In the genomic region with DNA sequence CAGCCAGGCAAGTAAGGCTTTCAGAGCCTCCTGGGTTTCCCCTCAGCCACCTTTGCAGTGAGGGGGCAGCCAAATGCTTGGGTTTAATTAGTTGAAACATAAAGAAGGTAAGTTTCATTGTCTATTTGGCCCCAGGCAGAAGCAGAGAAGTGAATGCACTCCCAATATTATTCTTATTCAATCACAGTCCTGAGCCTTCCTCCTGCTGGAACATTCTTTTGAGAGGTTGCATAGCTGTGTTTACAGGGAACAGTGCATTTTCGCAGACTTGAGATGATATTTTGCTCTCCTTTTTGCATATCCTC, we compare ENCODE assay signal across 10 cellular contexts. TPM values are rescaled to one million over a fixed set of nuclear protein-coding genes. Genes with fewer than 3 reads are reported as not detected.
DNase-seq lines count a peak whose midpoint lies in the region; ATAC-seq and TF ChIP-seq lines count a peak whose summit lies in the region.
"Had no signal": no experiment of that assay in that cellular context is flagged by ENCODE, and none has a peak within 500 bp of the region (broad histone marks: within the 10 kb centered on the region; RNA-seq: fewer than 3 reads in every experiment).

No MANE protein-coding gene starts in this region.

- H3K36me3 ChIP-seq in gastroesophageal sphincter = no peaks in the 10 kb centered on the region
- H3K36me3 ChIP-seq in mesendoderm (ENCODE audit: control insufficient read depth, insufficient read depth, low read length) = no peaks in the 10 kb centered on the region
- H3K36me3 ChIP-seq: ascending aorta had no signal

- H3K79me2 ChIP-seq in mesendoderm (ENCODE audit: control insufficient read depth, insufficient read depth, low read length) = no peaks in the 10 kb centered on the region

- H3K27me3 ChIP-seq in gastroesophageal sphincter = no peaks in the 10 kb centered on the region
- no peaks in the 10 kb centered on the region for H3K27me3 ChIP-seq in mesendoderm (ENCODE audit: insufficient read depth, low read length, poor library complexity)
- H3K27me3 ChIP-seq: ascending aorta had no signal

- no peak overlapping the region for H4K8ac ChIP-seq in mesendoderm (ENCODE audit: low read depth, low read length)

- H3K4ac ChIP-seq in mesendoderm (ENCODE audit: low read depth, low read length) = no peak overlapping the region

- H3K9me3 ChIP-seq in gastroesophageal sphincter = no peaks in the 10 kb centered on the region
- H3K9me3 ChIP-seq: ascending aorta, Caco-2 had no signal

- DNase-seq in GM12865 (ENCODE audit: low read depth) (peak; percentile 75), foreskin fibroblast (no peak), SKM-1 (lab: John Stamatoyannopoulos, UW; ENCODE audit: unreplicated experiment) (no peak), NCI-H1092 treated with DMSO at 0.1 percent for 48 hours (lab: John Stamatoyannopoulos, UW) (no peak), mesendoderm (no peak)
- DNase-seq: Caco-2 had no signal

- no peak for TF ChIP-seq POLR2A in gastroesophageal sphincter (IDR thresholded peaks at IDR 0.05)

- H3K56ac ChIP-seq in mesendoderm (ENCODE audit: low read length) = no peak overlapping the region

- no peak overlapping the region for H4K5ac ChIP-seq in mesendoderm (ENCODE audit: low read length)

- H3K4me3 ChIP-seq in GM12865 (ENCODE audit: low read depth, low read length) (peak overlapping the region; percentile 74), gastroesophageal sphincter (no peak overlapping the region), foreskin fibroblast (ENCODE audit: low read depth in 1 of 2, low read length in 2 of 2) (no peak overlapping the region), mesendoderm (ENCODE audit: low read length) (no peak overlapping the region)
- H3K4me3 ChIP-seq: ascending aorta had no signal

- H2AK5ac ChIP-seq in mesendoderm (ENCODE audit: low read length) = no peak overlapping the region

- H3K23ac ChIP-seq in mesendoderm (ENCODE audit: low read length) = no peak overlapping the region

- ATAC-seq in GM19455 (IDR thresholded peaks at IDR 0.05; ENCODE audit: unreplicated experiment) = peak; percentile 28
- peak; percentile 33 for ATAC-seq in HG03103 (IDR thresholded peaks at IDR 0.05; ENCODE audit: low read depth, unreplicated experiment)
- ATAC-seq in gastroesophageal sphincter = no peak

- no peaks in the 10 kb centered on the region for H3K79me1 ChIP-seq in mesendoderm (ENCODE audit: low read length)

- no peak overlapping the region for H2BK5ac ChIP-seq in mesendoderm (ENCODE audit: low read length)

- H3K27ac ChIP-seq in gastroesophageal sphincter (peak overlapping the region in 3 of 4 donors; percentile 46 to 68 (median 63)), mesendoderm (ENCODE audit: low read depth, low read length) (no peak overlapping the region)

- TF ChIP-seq EP300 in gastroesophageal sphincter (IDR thresholded peaks at IDR 0.05) = no peak

- no peak overlapping the region for H2BK120ac ChIP-seq in mesendoderm (ENCODE audit: low read depth, low read length)

- H3K9ac ChIP-seq in mesendoderm (ENCODE audit: low read length) = no peak overlapping the region

- H3K4me2 ChIP-seq in mesendoderm (ENCODE audit: low read length) = no peak overlapping the region

- no peak for TF ChIP-seq CTCF in GM12865 (IDR thresholded peaks at IDR 0.05; ENCODE audit: insufficient read depth, low read depth, low read length, missing control alignments)
- no peak for TF ChIP-seq CTCF in gastroesophageal sphincter (IDR thresholded peaks at IDR 0.05)
- TF ChIP-seq CTCF in foreskin fibroblast (IDR thresholded peaks at IDR 0.05; ENCODE audit: low read depth, low read length) = no peak

- H2BK15ac ChIP-seq in mesendoderm (replicated peaks; ENCODE audit: low read depth) = no peak overlapping the region

- H3K4me1 ChIP-seq in gastroesophageal sphincter = peaks cover 0 to 33% (median 22%) of the 10 kb centered on the region in 3 donors
- no peaks in the 10 kb centered on the region for H3K4me1 ChIP-seq in mesendoderm (ENCODE audit: control insufficient read depth, low read depth, low read length)

- WGBS in gastroesophageal sphincter (ENCODE audit: low coverage in 1 of 2), 2 donors = 80 to 100% methylated on average over 1 of the region's 1 CpG
- no CpG with 5 or more reads among the region's 1 CpG for WGBS in mesendoderm (ENCODE audit: extremely low coverage, insufficient coverage, low lambda C conversion rate)

- no peak overlapping the region for H3K18ac ChIP-seq in mesendoderm (ENCODE audit: low read length)

RNA-seq across cellular contexts. Expression of a gene that starts 13.9 kb away (rescaled TPM):
- total RNA-seq in gastroesophageal sphincter = 1 to 10 TPM; 3.1 to 6.5 (median 4.3) TPM
- 0.97 TPM for polyA plus RNA-seq in mesendoderm (2013, experiment 1 of 2)
- 0.42 TPM for polyA plus RNA-seq in mesendoderm (2013, experiment 2 of 2)
